In genomic region chr2:216694201-216694825, GRCh38 we compare ENCODE assay signal across 8 cellular contexts. TPM values are rescaled to one million over a fixed set of nuclear protein-coding genes. Genes with fewer than 3 reads are reported as not detected.
A peak's percentile ranks its signal among the peaks of the same experiment; 100 is the strongest.
DNase-seq lines count a peak whose midpoint lies in the region; FAIRE-seq and TF ChIP-seq lines count a peak whose summit lies in the region.

No MANE protein-coding gene starts in this region.

- DNase-seq in NCI-H2081 (lab: John Stamatoyannopoulos, UW) (peak; percentile 49 to 66), NCI-H2081 treated with DMSO at 0.1 percent for 48 hours (lab: John Stamatoyannopoulos, UW) (no peak), RWPE1 (ENCODE audit: low spot score) (no peak), cardiac fibroblast (ENCODE audit: low read depth in 2 of 2) (peak; percentile 20 to 35), keratinocyte (ENCODE audit: low read depth, low spot score) (no peak), spleen (no peak), GF-D8 (lab: John Stamatoyannopoulos, UW) (no peak), GM10248 (ENCODE audit: extremely low spot score) (no peak)

- no peaks in the 10 kb centered on the region for H3K79me2 ChIP-seq in keratinocyte (ENCODE audit: control insufficient read depth, insufficient read depth, low read length)

- H3K9me3 ChIP-seq in keratinocyte (ENCODE audit: control insufficient read depth, low read depth, low read length): no peaks in the 10 kb centered on the region
- no peaks in the 10 kb centered on the region for H3K9me3 ChIP-seq in spleen

- no peaks in the 10 kb centered on the region for H4K20me1 ChIP-seq in keratinocyte (ENCODE audit: control insufficient read depth, extremely low read depth, insufficient read depth, low read length)

- H3K27ac ChIP-seq in RWPE1 (peak overlapping the region; percentile 93), keratinocyte (ENCODE audit: control insufficient read depth, insufficient read depth, low read length) (no peak overlapping the region), spleen (peak overlapping the region in 6 of 8 donors; percentile 61 to 81 (median 68))

- H3K4me3 ChIP-seq in cardiac fibroblast (replicated peaks in 1 of 2; ENCODE audit: low read depth in 2 of 2, low read length in 2 of 2): peak overlapping the region; percentile 44 to 46
- H3K4me3 ChIP-seq in keratinocyte (ENCODE audit: control insufficient read depth in 2 of 3, extremely low read depth in 1 of 3, insufficient read depth in 2 of 3, low read depth in 1 of 3, low read length in 3 of 3): peak overlapping the region; percentile 37 to 68 (median 43)
- H3K4me3 ChIP-seq in spleen: peak overlapping the region; percentile 20 to 68 (median 42)

- dilution Hi-C loops in keratinocyte (cut with MboI; ENCODE audit: extremely low pct_ligation_motif_present, low sequenced_read_pairs): no loop called here

- H3K27me3 ChIP-seq in keratinocyte (ENCODE audit: control insufficient read depth, extremely low read depth, insufficient read depth, low read length): peaks cover 17% of the 10 kb centered on the region
- H3K27me3 ChIP-seq in spleen (replicated peaks in 1 of 7): peaks cover 0 to 100% (median 36%) of the 10 kb centered on the region in 7 donors

- intact Hi-C loops in spleen (cut with DNase I; ENCODE audit: low total_unique reads): loop anchor here (10.0 kb wide), 1 partner anchor 470 kb away; no protein-coding TSS in a partner anchor

- peak overlapping the region; percentile 22 for H3K9ac ChIP-seq in keratinocyte (ENCODE audit: control insufficient read depth, extremely low read depth, insufficient read depth, low read length)

- peak; percentile 20 for FAIRE-seq in keratinocyte (lab: Jason Lieb, UNC)

- CTCF ChIA-PET in RWPE1 (lab: Yijun Ruan, JAX) (interaction anchor here (0.7 kb wide), 1 partner anchor 19 kb away, joined by 3 read pairs; no protein-coding TSS in a partner anchor), GM10248 (lab: Yijun Ruan, JAX) (interaction anchor here (0.7 to 2.7 kb wide), 6 partner anchors 8 to 1019 kb away, joined by 3 to 13 read pairs (median 6); no protein-coding TSS in a partner anchor)

- peaks cover 41% of the 10 kb centered on the region for H3K4me1 ChIP-seq in keratinocyte (ENCODE audit: control insufficient read depth, extremely low read depth, insufficient read depth, low read length)
- peaks cover 25 to 87% (median 46%) of the 10 kb centered on the region in 6 donors for H3K4me1 ChIP-seq in spleen

- TF ChIP-seq CTCF in RWPE1 (conservative IDR thresholded peaks at IDR 0.05; ENCODE audit: low read depth): no peak
- no peak for TF ChIP-seq CTCF in cardiac fibroblast (IDR thresholded peaks at IDR 0.05; ENCODE audit: low read depth, low read length)
- TF ChIP-seq CTCF in keratinocyte (optimal IDR thresholded peaks at IDR 0.05 in 1 of 3, IDR thresholded peaks at IDR 0.05 in 1 of 3, conservative IDR thresholded peaks at IDR 0.05 in 1 of 3; ENCODE audit: extremely low read depth in 1 of 3, insufficient read depth in 2 of 3, low read length in 3 of 3): no peak
- TF ChIP-seq CTCF in spleen (IDR thresholded peaks at IDR 0.05 in 8 of 11, conservative IDR thresholded peaks at IDR 0.05 in 3 of 11): no peak
- no peak for TF ChIP-seq CTCF in GM10248 (IDR thresholded peaks at IDR 0.05; ENCODE audit: control extremely low read depth, extremely low read depth, low read depth, missing control alignments)

- H3K9me1 ChIP-seq in keratinocyte (ENCODE audit: control insufficient read depth, extremely low read depth, insufficient read depth, low read length): no peaks in the 10 kb centered on the region

- TF ChIP-seq POLR2A in spleen (IDR thresholded peaks at IDR 0.05): peak in 1 of 3 donors; percentile 11

- POLR2A ChIA-PET in RWPE1 (lab: Yijun Ruan, JAX; ENCODE audit: low non-redundant PET) (no interaction called here), GM10248 (lab: Yijun Ruan, JAX) (no interaction called here)

- H3K36me3 ChIP-seq in keratinocyte (ENCODE audit: control insufficient read depth in 2 of 2, extremely low read depth in 1 of 2, insufficient read depth in 2 of 2, low read length in 2 of 2) (no peaks in the 10 kb centered on the region), spleen (no peaks in the 10 kb centered on the region)

- 1 to 3% (median 2%) methylated on average over 37 to 56 of the region's 56 CpGs for WGBS in spleen, 5 donors

- H3K4me2 ChIP-seq in keratinocyte (ENCODE audit: control insufficient read depth, extremely low read depth, insufficient read depth, low read depth, low read length): peak overlapping the region; percentile 92

- peak overlapping the region; percentile 74 for H2AFZ ChIP-seq in keratinocyte (ENCODE audit: control insufficient read depth, low read length)

RNA-seq across cellular contexts. Expression of gene IGFBP5, which starts 1.0 kb away (rescaled TPM):
- 0.15 to 3.2 TPM (median 1.1 TPM) in 3 replicates for polyA plus RNA-seq in keratinocyte
- 0.06 TPM for polyA plus RNA-seq in keratinocyte (2011; ENCODE audit: low read depth)
- polyA plus RNA-seq in keratinocyte (2011; cell fraction: cytosol; rRNA removed): 0.10 TPM in 2 replicates
- polyA plus RNA-seq in keratinocyte (2011; cell fraction: nucleus; rRNA removed): 0.56 and 1.3 TPM in 2 replicates
- 0.07 and 0.16 TPM in 2 replicates for polyA plus RNA-seq in keratinocyte (2012; ENCODE audit: low replicate concordance)
- 0.85 to 2.1 TPM (median 0.90 TPM) in 3 replicates for polyA minus RNA-seq in keratinocyte
- polyA minus RNA-seq in keratinocyte (2011; cell fraction: cytosol; rRNA and poly(A)+ RNA removed): not detected
- 0.53 and 1.8 TPM in 2 replicates for polyA minus RNA-seq in keratinocyte (2011; cell fraction: nucleus; rRNA and poly(A)+ RNA removed)
- total RNA-seq in spleen: 100 to 1,000 TPM in 1 of 7 donors, 10 to 100 TPM in 6; 23.4 to 114 (median 34.5) TPM
- 10 to 100 TPM in 2 of 3 donors, 1 to 10 TPM in 1; 5.0 to 18.1 (median 15.6) TPM for polyA plus RNA-seq in spleen

Comparison
In these comparisons a context has a peak if more than half of its experiments do, and no peak if none do; other contexts are left out.
1. DNase-seq: peak in NCI-H2081 (2 of 2) and cardiac fibroblast (2 of 2); none in NCI-H2081 treated with DMSO at 0.1 percent for 48 hours (single experiment), RWPE1 (single experiment), keratinocyte (single experiment), spleen (single experiment), GF-D8 (single experiment) and GM10248 (single experiment).
2. Peak in every context shown above with its lines, with median percentiles within 50 percentile points of each other: H3K4me3 ChIP-seq.